In the genomic region with DNA sequence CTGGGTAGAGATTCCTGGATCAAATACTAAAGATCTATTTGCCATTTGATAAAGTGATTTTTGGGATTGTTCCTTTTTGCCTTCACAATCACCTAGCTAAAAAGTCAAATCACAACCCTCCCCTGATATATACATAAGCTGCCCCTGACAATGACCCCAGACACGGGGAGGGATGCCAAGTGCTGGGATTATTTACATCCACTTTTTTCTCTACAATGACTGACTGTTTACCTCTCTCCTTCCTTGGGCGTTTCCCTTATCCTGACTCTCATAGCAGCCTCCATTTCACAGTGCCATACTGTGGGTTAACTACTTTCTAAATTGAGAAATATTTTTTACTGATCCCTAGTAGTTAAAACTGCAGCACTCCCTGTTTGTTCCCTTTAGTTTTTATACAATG, we compare ENCODE assay signal across 23 cellular contexts.
DNase-seq lines count a peak whose midpoint lies in the region; ATAC-seq lines count a peak whose summit lies in the region.
"Had no signal": no experiment of that assay in that cellular context is flagged by ENCODE, and none has a peak within 500 bp of the region (broad histone marks: within the 10 kb centered on the region; RNA-seq: fewer than 3 reads in every experiment).

No MANE protein-coding gene starts in this region.

- H3K4me1 Mint-ChIP-seq in activated CD4-positive, alpha-beta T cell treated with anti-CD3 and anti-CD28 coated beads, Interleukin-2, amount 10 ng/mL, durations not matched to agents 7 days and 5 days: peaks cover 35% of the 10 kb centered on the region
- H3K4me1 Mint-ChIP-seq in T-helper 2 cell treated with Interferon-gamma antibody and Interleukin-4, amounts not matched to agents 5 μg/mL and 100 μg/mL, for 36 hours (ENCODE audit: low read depth): peaks cover 33% of the 10 kb centered on the region
- peaks cover 21 to 37% (median 29%) of the 10 kb centered on the region in 3 donors for H3K4me1 Mint-ChIP-seq in naive B cell

- no peak overlapping the region for H3K4me3 Mint-ChIP-seq in activated CD4-positive, alpha-beta T cell treated with anti-CD3 and anti-CD28 coated beads, Interleukin-2, amount 10 ng/mL, durations not matched to agents 7 days and 5 days
- peak overlapping the region; percentile 45 for H3K4me3 Mint-ChIP-seq in T-helper 2 cell treated with Interferon-gamma antibody and Interleukin-4, amounts not matched to agents 5 μg/mL and 100 μg/mL, for 36 hours
- H3K4me3 Mint-ChIP-seq in naive B cell: peak overlapping the region in 6 of 8 donors; percentile 18 to 77 (median 32)
- H3K4me3 Mint-ChIP-seq: nephron, type B pancreatic cell had no signal

- CTCF ChIA-PET in activated CD4-positive, alpha-beta T cell treated with anti-CD3 and anti-CD28 coated beads, Interleukin-2, amount 10 ng/mL, durations not matched to agents 7 days and 5 days (lab: Charles Lee): no interaction called here

- H3K36me3 Mint-ChIP-seq in activated CD4-positive, alpha-beta T cell treated with anti-CD3 and anti-CD28 coated beads, Interleukin-2, amount 10 ng/mL, durations not matched to agents 7 days and 5 days (ENCODE audit: low read depth): peaks cover 3% of the 10 kb centered on the region
- peaks cover 2% of the 10 kb centered on the region for H3K36me3 Mint-ChIP-seq in T-helper 2 cell treated with Interferon-gamma antibody and Interleukin-4, amounts not matched to agents 5 μg/mL and 100 μg/mL, for 36 hours (ENCODE audit: low read depth)
- H3K36me3 Mint-ChIP-seq in naive B cell: no peaks in the 10 kb centered on the region
- H3K36me3 Mint-ChIP-seq: type B pancreatic cell had no signal

- H3K27ac Mint-ChIP-seq in activated CD4-positive, alpha-beta T cell treated with anti-CD3 and anti-CD28 coated beads, Interleukin-2, amount 10 ng/mL, durations not matched to agents 7 days and 5 days: peak overlapping the region; percentile 58
- peak overlapping the region; percentile 87 for H3K27ac Mint-ChIP-seq in T-helper 2 cell treated with Interferon-gamma antibody and Interleukin-4, amounts not matched to agents 5 μg/mL and 100 μg/mL, for 36 hours
- H3K27ac Mint-ChIP-seq in naive B cell: peak overlapping the region; percentile 5 to 88 (median 56)
- H3K27ac Mint-ChIP-seq: activated T-cell treated with anti-CD3 and anti-CD28 coated beads, Interleukin-2, amount 50 U/mL, for 72 hours; nephron; type B pancreatic cell had no signal

- no peak for DNase-seq in activated CD4-positive, alpha-beta T cell treated with anti-CD3 and anti-CD28 coated beads, Interleukin-2, amount 10 ng/mL, durations not matched to agents 7 days and 5 days
- DNase-seq in activated CD4-positive, alpha-beta T cell treated with anti-CD3 and anti-CD28 coated beads, Interleukin-2, amount 50 U/mL, for 1 hour: no peak
- DNase-seq in T-helper 2 cell treated with Interferon-gamma antibody and Interleukin-4, amounts not matched to agents 5 μg/mL and 100 μg/mL, for 36 hours (ENCODE audit: low spot score): no peak
- no peak for DNase-seq in naive B cell
- DNase-seq in RPMI8226: no peak
- no peak for DNase-seq in stimulated activated CD8-positive, alpha-beta memory T cell treated with anti-CD3 and anti-CD28 coated beads, Interleukin-4, amount 100 ng/mL, for 48 hours
- DNase-seq: ACHN; activated T-cell treated with anti-CD3 and anti-CD28 coated beads, Interleukin-2, amount 50 U/mL, for 72 hours; cerebellar nuclear complex; GF-D8; HCEC 1CT; NCI-H1417 treated with DMSO at 0.1 percent for 48 hours; NCI-H2171; NCI-H526; pancreas; PC-3; SHP77 had no signal

- no peaks in the 10 kb centered on the region for H3K27me3 Mint-ChIP-seq in activated CD4-positive, alpha-beta T cell treated with anti-CD3 and anti-CD28 coated beads, Interleukin-2, amount 10 ng/mL, durations not matched to agents 7 days and 5 days
- no peaks in the 10 kb centered on the region for H3K27me3 Mint-ChIP-seq in T-helper 2 cell treated with Interferon-gamma antibody and Interleukin-4, amounts not matched to agents 5 μg/mL and 100 μg/mL, for 36 hours (ENCODE audit: low read depth)
- H3K27me3 Mint-ChIP-seq in naive B cell: no peaks in the 10 kb centered on the region
- H3K27me3 Mint-ChIP-seq: type B pancreatic cell had no signal

- ATAC-seq in naive B cell (ENCODE audit: low read depth in 2 of 2) (no peak), GM21786 (IDR thresholded peaks at IDR 0.05; ENCODE audit: unreplicated experiment) (no peak)
- ATAC-seq: left lobe of liver, pancreas, PC-3 had no signal

- POLR2A ChIA-PET in activated CD4-positive, alpha-beta T cell treated with anti-CD3 and anti-CD28 coated beads, Interleukin-2, amount 10 ng/mL, durations not matched to agents 7 days and 5 days (lab: Charles Lee): no interaction called here

- H3K9me3 Mint-ChIP-seq in activated CD4-positive, alpha-beta T cell treated with anti-CD3 and anti-CD28 coated beads, Interleukin-2, amount 10 ng/mL, durations not matched to agents 7 days and 5 days: peaks cover 6% of the 10 kb centered on the region
- peaks cover 4% of the 10 kb centered on the region for H3K9me3 Mint-ChIP-seq in T-helper 2 cell treated with Interferon-gamma antibody and Interleukin-4, amounts not matched to agents 5 μg/mL and 100 μg/mL, for 36 hours
- no peaks in the 10 kb centered on the region for H3K9me3 Mint-ChIP-seq in naive B cell
- H3K9me3 Mint-ChIP-seq: activated T-cell treated with anti-CD3 and anti-CD28 coated beads, Interleukin-2, amount 50 U/mL, for 72 hours; nephron; type B pancreatic cell had no signal

- peak overlapping the region; percentile 3; the same call in 1 of the 2 replicates for H3K4me3 ChIP-seq in GM08714 (ENCODE audit: low read length)
- H3K4me3 ChIP-seq: pancreas, right atrium auricular region had no signal
